Comparison of ENCODE assay signal across 18 cellular contexts in the genomic region with DNA sequence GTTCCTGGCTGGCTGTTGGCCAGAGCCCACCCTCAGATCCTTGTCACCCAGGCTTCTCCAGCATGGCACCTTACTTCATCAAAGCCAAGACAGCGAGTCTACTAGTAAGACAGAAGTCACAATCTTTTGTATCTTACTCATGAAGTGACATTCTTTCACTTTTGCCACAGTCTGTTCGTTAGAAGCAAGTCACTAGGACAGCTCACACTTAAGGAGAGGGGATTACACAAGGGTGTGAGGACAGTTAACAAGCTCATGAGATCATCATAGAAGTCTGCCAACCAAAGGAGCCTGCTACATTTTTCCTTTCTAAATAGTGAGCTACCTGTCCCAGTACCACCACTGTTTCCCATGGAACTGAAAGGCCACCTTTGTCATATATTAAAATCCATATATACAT.
DNase-seq lines count a peak whose midpoint lies in the region; ATAC-seq, FAIRE-seq and TF ChIP-seq lines count a peak whose summit lies in the region.
"Had no signal": no experiment of that assay in that cellular context is flagged by ENCODE, and none has a peak within 500 bp of the region (broad histone marks: within the 10 kb centered on the region; RNA-seq: fewer than 3 reads in every experiment).

No MANE protein-coding gene starts in this region.

- no peaks in the 10 kb centered on the region for H3K9me1 ChIP-seq in K562 (ENCODE audit: control insufficient read depth, insufficient read depth, low read length)

- no peak for TF ChIP-seq EP300 in K562 (IDR thresholded peaks at IDR 0.05; ENCODE audit: low read length)

- peaks cover 1 to 4% of the 10 kb centered on the region in 2 donors for H3K36me3 Mint-ChIP-seq in activated T-cell treated with anti-CD3 and anti-CD28 coated beads, Interleukin-2, amount 50 U/mL, for 72 hours (ENCODE audit: insufficient read depth in 2 of 2)
- H3K36me3 Mint-ChIP-seq in activated T-cell treated with anti-CD3 and anti-CD28 coated beads, Interleukin-2, amount 50 U/mL, for 4 hours (ENCODE audit: insufficient read depth): peaks cover 16% of the 10 kb centered on the region
- H3K36me3 Mint-ChIP-seq in natural killer cell treated with Interleukin-12 subunit alpha and Interleukin-12 subunit beta and Interleukin-15 and Interleukin-18, amount 100 ng/mL, for 72 hours: peaks cover 12% of the 10 kb centered on the region

- CTCF ChIA-PET in K562 (lab: Yijun Ruan, JAX; ENCODE audit: low intra/inter-chr PET ratio): no interaction called here

- no peaks in the 10 kb centered on the region for H3K9me3 ChIP-seq in K562 (replicated peaks; ENCODE audit: control insufficient read depth, insufficient read depth, low read depth, low read length)
- H3K9me3 ChIP-seq: esophagus muscularis mucosa, left lung had no signal

- POLR2A ChIA-PET in K562 (lab: Yijun Ruan, JAX): interaction anchor here (0.6 to 1.3 kb wide), 2 partner anchors 12 to 428 kb away, joined by 3 read pairs; no protein-coding TSS in a partner anchor

- peaks cover 77% of the 10 kb centered on the region for H3K36me3 ChIP-seq in K562 (ENCODE audit: control insufficient read depth, insufficient read depth, low read length)

- no peak for FAIRE-seq in K562 (lab: Jason Lieb, UNC)

- H3K9me3 Mint-ChIP-seq in activated T-cell treated with anti-CD3 and anti-CD28 coated beads, Interleukin-2, amount 50 U/mL, for 72 hours: no peaks in the 10 kb centered on the region
- H3K9me3 Mint-ChIP-seq in activated T-cell treated with anti-CD3 and anti-CD28 coated beads, Interleukin-2, amount 50 U/mL, for 4 hours: no peaks in the 10 kb centered on the region
- no peaks in the 10 kb centered on the region for H3K9me3 Mint-ChIP-seq in natural killer cell treated with Interleukin-12 subunit alpha and Interleukin-12 subunit beta and Interleukin-15 and Interleukin-18, amount 100 ng/mL, for 72 hours
- H3K9me3 Mint-ChIP-seq: activated T-helper 2 cell treated with anti-CD3 and anti-CD28 coated beads, Interferon-gamma antibody, Interleukin-2, Interleukin-4, amounts not matched to agents 10 μg/mL and 5 μg/mL and 100 μg/mL, durations not matched to agents 14 hours and 24 hours and 36 hours had no signal

- no peak for DNase-seq in activated T-cell treated with anti-CD3 and anti-CD28 coated beads, Interleukin-2, amount 50 U/mL, for 72 hours
- no peak for DNase-seq in activated T-cell treated with anti-CD3 and anti-CD28 coated beads, Interleukin-2, amount 50 U/mL, for 4 hours
- DNase-seq in EL (peak; percentile 13), K562 (ENCODE audit: extremely low read depth in 1 of 4, low spot score in 3 of 4) (no peak), NCI-H187 treated with DMSO at 0.1 percent for 48 hours (lab: John Stamatoyannopoulos, UW) (no peak), NCI-H69 (lab: John Stamatoyannopoulos, UW) (no peak)
- DNase-seq in natural killer cell treated with Interleukin-12 subunit alpha and Interleukin-12 subunit beta and Interleukin-15 and Interleukin-18, amount 100 ng/mL, for 72 hours (ENCODE audit: low spot score): no peak
- DNase-seq: anterior cingulate cortex; DMS79; left lung; NCI-H1092; NCI-H510A treated with DMSO at 0.1 percent for 48 hours; nucleus accumbens; retina; stimulated activated CD4-positive, alpha-beta T cell treated with anti-CD3 and anti-CD28 coated beads, Interleukin-12 subunit alpha, Interleukin-12 subunit beta, amount 100 ng/mL, for 4 hours had no signal

- H3K27me3 ChIP-seq in K562 (ENCODE audit: control insufficient read depth in 2 of 2, insufficient read depth in 2 of 2, low read length in 2 of 2): no peaks in the 10 kb centered on the region
- H3K27me3 ChIP-seq: esophagus muscularis mucosa, left lung had no signal

- 78% methylated on average over 2 of the region's 2 CpGs for WGBS in K562 (ENCODE audit: insufficient coverage, low coverage, missing lambda C conversion rate)

- no peak overlapping the region for H3K4me3 Mint-ChIP-seq in activated T-cell treated with anti-CD3 and anti-CD28 coated beads, Interleukin-2, amount 50 U/mL, for 72 hours
- H3K4me3 Mint-ChIP-seq in activated T-cell treated with anti-CD3 and anti-CD28 coated beads, Interleukin-2, amount 50 U/mL, for 4 hours: no peak overlapping the region
- H3K4me3 Mint-ChIP-seq in natural killer cell treated with Interleukin-12 subunit alpha and Interleukin-12 subunit beta and Interleukin-15 and Interleukin-18, amount 100 ng/mL, for 72 hours: no peak overlapping the region

- no peaks in the 10 kb centered on the region for H3K79me2 ChIP-seq in K562 (ENCODE audit: control insufficient read depth, insufficient read depth, low read length)

- no peak for TF ChIP-seq CTCF in K562 (IDR thresholded peaks at IDR 0.05 in 2 of 3, conservative IDR thresholded peaks at IDR 0.05 in 1 of 3; ENCODE audit: insufficient read depth in 2 of 3, low read depth in 1 of 3, low read length in 3 of 3)

- peak; percentile 25 to 83 for ATAC-seq in activated T-cell treated with anti-CD3 and anti-CD28 coated beads, Interleukin-2, amount 50 U/mL, for 72 hours (replicated peaks in 1 of 2)
- ATAC-seq in activated T-cell treated with anti-CD3 and anti-CD28 coated beads, Interleukin-2, amount 50 U/mL, for 4 hours: no peak
- peak; percentile 31 for ATAC-seq in K562
- peak in 1 of 2 donors; percentile 75 for ATAC-seq in natural killer cell treated with Interleukin-12 subunit alpha and Interleukin-12 subunit beta and Interleukin-15 and Interleukin-18, amount 100 ng/mL, for 72 hours
- ATAC-seq in HG03565 (IDR thresholded peaks at IDR 0.05; ENCODE audit: unreplicated experiment): no peak
- ATAC-seq: left lung had no signal

- H4K20me1 ChIP-seq in K562 (replicated peaks; ENCODE audit: control insufficient read depth, insufficient read depth, low read length): no peaks in the 10 kb centered on the region

- peaks cover 6% of the 10 kb centered on the region for H3K4me1 Mint-ChIP-seq in activated T-cell treated with anti-CD3 and anti-CD28 coated beads, Interleukin-2, amount 50 U/mL, for 72 hours (ENCODE audit: low read depth)
- H3K4me1 Mint-ChIP-seq in activated T-cell treated with anti-CD3 and anti-CD28 coated beads, Interleukin-2, amount 50 U/mL, for 4 hours (ENCODE audit: low read depth): no peaks in the 10 kb centered on the region
- H3K4me1 Mint-ChIP-seq in natural killer cell treated with Interleukin-12 subunit alpha and Interleukin-12 subunit beta and Interleukin-15 and Interleukin-18, amount 100 ng/mL, for 72 hours (ENCODE audit: low read depth in 2 of 2): peaks cover 6 to 10% of the 10 kb centered on the region in 2 donors

- BruUV-seq in K562 (replicated peaks; lab: Mats Ljungman, UMichigan): no TSS peak

- in situ Hi-C loops in K562 (cut with MboI): loop anchor here (25.0 kb wide), 1 partner anchor 666 kb away; a partner anchor contains a TSS

- no peak for TF ChIP-seq POLR2A in K562 (conservative IDR thresholded peaks at IDR 0.05)

- H3K4me2 ChIP-seq in K562 (ENCODE audit: insufficient read depth, low read length): no peak overlapping the region

- intact Hi-C loops in K562 (cut with micrococcal nuclease): no loop called here

- H3K9ac ChIP-seq in K562 (ENCODE audit: insufficient read depth in 1 of 2, low read depth in 2 of 2, low read length in 2 of 2): no peak overlapping the region

- H3K4me1 ChIP-seq in K562 (replicated peaks in 1 of 2; ENCODE audit: control insufficient read depth in 2 of 2, insufficient read depth in 2 of 2, low read length in 2 of 2): peaks cover 0 to 2% of the 10 kb centered on the region in 2 experiments; a peak in 3 of 5 replicates
- H3K4me1 ChIP-seq: esophagus muscularis mucosa had no signal

- TF ChIP-seq RAD21 in K562 (CRISPR knock-in tag; conservative IDR thresholded peaks at IDR 0.05 in 1 of 2, IDR thresholded peaks at IDR 0.05 in 1 of 2): no peak

- no peak overlapping the region for H2AFZ ChIP-seq in K562 (ENCODE audit: low read depth, low read length)

- H3K27ac ChIP-seq in K562 (ENCODE audit: extremely low read depth, low read depth, low read length): no peak overlapping the region; the same call in 2 of the 3 replicates
- H3K27ac ChIP-seq: esophagus muscularis mucosa, left lung had no signal

- no peak overlapping the region for H3K4me3 ChIP-seq in K562
- H3K4me3 ChIP-seq: esophagus muscularis mucosa, left lung had no signal

- H3K27ac Mint-ChIP-seq in activated T-cell treated with anti-CD3 and anti-CD28 coated beads, Interleukin-2, amount 50 U/mL, for 72 hours: peak overlapping the region; percentile 47
- peak overlapping the region; percentile 48 to 66 for H3K27ac Mint-ChIP-seq in natural killer cell treated with Interleukin-12 subunit alpha and Interleukin-12 subunit beta and Interleukin-15 and Interleukin-18, amount 100 ng/mL, for 72 hours
- H3K27ac Mint-ChIP-seq: activated T-helper 2 cell treated with anti-CD3 and anti-CD28 coated beads, Interferon-gamma antibody, Interleukin-2, Interleukin-4, amounts not matched to agents 10 μg/mL and 5 μg/mL and 100 μg/mL, durations not matched to agents 14 hours and 24 hours and 36 hours had no signal

- no peaks in the 10 kb centered on the region for H3K27me3 Mint-ChIP-seq in activated T-cell treated with anti-CD3 and anti-CD28 coated beads, Interleukin-2, amount 50 U/mL, for 72 hours (ENCODE audit: low read depth)
- H3K27me3 Mint-ChIP-seq in activated T-cell treated with anti-CD3 and anti-CD28 coated beads, Interleukin-2, amount 50 U/mL, for 4 hours (ENCODE audit: low read depth): no peaks in the 10 kb centered on the region
- no peaks in the 10 kb centered on the region for H3K27me3 Mint-ChIP-seq in natural killer cell treated with Interleukin-12 subunit alpha and Interleukin-12 subunit beta and Interleukin-15 and Interleukin-18, amount 100 ng/mL, for 72 hours

TF ChIP-seq in K562, 482 proteins besides CTCF, POLR2A, EP300 and RAD21 (continues in another document):
- TF ChIP-seq RBM34 (IDR thresholded peaks at IDR 0.05; ENCODE audit: borderline replicate concordance, insufficient read depth, low read length): no peak
- TF ChIP-seq, protein P1, sequence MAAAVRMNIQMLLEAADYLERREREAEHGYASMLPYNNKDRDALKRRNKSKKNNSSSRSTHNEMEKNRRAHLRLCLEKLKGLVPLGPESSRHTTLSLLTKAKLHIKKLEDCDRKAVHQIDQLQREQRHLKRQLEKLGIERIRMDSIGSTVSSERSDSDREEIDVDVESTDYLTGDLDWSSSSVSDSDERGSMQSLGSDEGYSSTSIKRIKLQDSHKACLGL (CRISPR knock-in tag; IDR thresholded peaks at IDR 0.05; ENCODE audit: borderline replicate concordance, poor library complexity, severe bottlenecking): no peak

Comparison
In these comparisons a context has a peak if more than half of its experiments do, and no peak if none do; other contexts are left out.
1. ATAC-seq: peak in activated T-cell treated with anti-CD3 and anti-CD28 coated beads, Interleukin-2, amount 50 U/mL, for 72 hours (2 of 2) and K562 (single experiment); none in activated T-cell treated with anti-CD3 and anti-CD28 coated beads, Interleukin-2, amount 50 U/mL, for 4 hours (0 of 2) and HG03565 (single experiment).